Comparison of ENCODE assay signal across 28 cellular contexts in the genomic region with DNA sequence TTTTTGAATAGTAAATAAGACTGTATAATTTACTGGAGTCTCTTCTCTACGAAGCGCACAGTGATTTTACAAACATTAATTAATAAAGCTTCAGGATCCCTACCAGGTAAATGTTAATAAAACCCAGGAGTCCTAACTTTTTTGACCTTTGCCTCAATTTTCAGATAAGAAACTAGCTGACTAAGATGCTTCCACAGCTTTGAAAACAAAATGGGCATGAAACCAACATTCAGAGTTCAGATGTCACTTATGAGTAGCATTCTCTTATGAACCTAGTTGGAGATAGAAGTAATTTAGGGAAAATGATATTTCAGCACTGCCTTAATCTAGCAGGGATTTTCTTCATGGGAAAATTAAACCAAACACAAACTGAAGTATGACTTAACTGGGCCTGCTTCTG.
"Had no signal": no experiment of that assay in that cellular context is flagged by ENCODE, and none has a peak within 500 bp of the region (broad histone marks: within the 10 kb centered on the region; RNA-seq: fewer than 3 reads in every experiment).

No MANE protein-coding gene starts in this region.

- DNase-seq: naive thymus-derived CD8-positive, alpha-beta T cell; nephron progenitor cell; nucleus accumbens; pancreas; posterior cingulate gyrus; psoas muscle; right cardiac atrium; stimulated activated CD4-positive, alpha-beta T cell treated with anti-CD3 and anti-CD28 coated beads, Interleukin-15, amount 100 ng/mL, for 24 hours; stimulated activated CD4-positive, alpha-beta T cell treated with anti-CD3 and anti-CD28 coated beads, Interleukin-2, amount 100 ng/mL, for 24 hours; stimulated activated CD4-positive, alpha-beta T cell treated with anti-CD3 and anti-CD28 coated beads, Interleukin-2, amount 100 ng/mL, for 48 hours; stimulated activated CD4-positive, alpha-beta T cell treated with anti-CD3 and anti-CD28 coated beads, Interleukin-4, amount 100 ng/mL, for 24 hours; stimulated activated naive B cell treated with anti-CD40 and anti-IgM and Interleukin-4, amounts not matched to agents 10 μg/mL and 1 μg/mL and 100 μg/mL, for 72 hours; stimulated activated naive CD4-positive, alpha-beta T cell treated with Interleukin-2 at 50 U/mL for 16 hours; stomach; thyroid gland; trophoblast cell; upper lobe of left lung had no signal

- ATAC-seq: naive thymus-derived CD8-positive, alpha-beta T cell; natural killer cell treated with Interleukin-12 subunit alpha and Interleukin-12 subunit beta and Interleukin-15 and Interleukin-18, amount 100 ng/mL, for 72 hours; pancreas; psoas muscle; right cardiac atrium; sciatic nerve; stimulated activated effector memory CD8-positive, alpha-beta T cell treated with anti-CD3 and anti-CD28 coated beads, Interleukin-12 subunit alpha, Interleukin-12 subunit beta, amount 100 ng/mL, for 72 hours; stimulated activated naive B cell treated with anti-CD40 and anti-IgM and Interleukin-4, amounts not matched to agents 10 μg/mL and 1 μg/mL and 100 μg/mL, for 72 hours had no signal

- H3K27ac ChIP-seq: neutrophil, pancreas, psoas muscle, skin epidermis, stomach, thoracic aorta, thyroid gland, tibial nerve, upper lobe of left lung, vagina had no signal

- H3K36me3 Mint-ChIP-seq: stimulated activated effector memory CD8-positive, alpha-beta T cell treated with anti-CD3 and anti-CD28 coated beads, Interleukin-12 subunit alpha, Interleukin-12 subunit beta, amount 100 ng/mL, for 72 hours had no signal

- H3K27me3 ChIP-seq: neutrophil, pancreas, stomach, thyroid gland, tibial nerve, upper lobe of left lung, vagina had no signal

- H3K4me1 ChIP-seq: pancreas, psoas muscle, stomach, thyroid gland, tibial nerve, upper lobe of left lung, vagina had no signal

- H3K36me3 ChIP-seq: neutrophil, pancreas, stomach, thoracic aorta, thyroid gland, tibial nerve, upper lobe of left lung, vagina had no signal

- FAIRE-seq: pancreas, urothelium cell line had no signal

- H3K27ac Mint-ChIP-seq: naive thymus-derived CD8-positive, alpha-beta T cell; natural killer cell treated with Interleukin-12 subunit alpha and Interleukin-12 subunit beta and Interleukin-15 and Interleukin-18, amount 100 ng/mL, for 72 hours; nephron progenitor cell; progenitor cell of endocrine pancreas; stimulated activated effector memory CD8-positive, alpha-beta T cell treated with anti-CD3 and anti-CD28 coated beads, Interleukin-12 subunit alpha, Interleukin-12 subunit beta, amount 100 ng/mL, for 72 hours; stimulated activated naive B cell treated with anti-CD40 and anti-IgM and Interleukin-4, amounts not matched to agents 10 μg/mL and 1 μg/mL and 100 μg/mL, for 72 hours; stimulated activated naive CD8-positive, alpha-beta T cell treated with anti-CD3 and anti-CD28 coated beads, Interleukin-15, Interleukin-2, amounts not matched to agents 100 ng/mL and 50 ng/mL, for 24 hours had no signal

- H3K9me3 ChIP-seq: neutrophil, pancreas, psoas muscle, thoracic aorta, thyroid gland, upper lobe of left lung, vagina had no signal

- H3K4me3 ChIP-seq: pancreas, psoas muscle, skin epidermis, stomach, thoracic aorta, thyroid gland, tibial nerve, upper lobe of left lung, vagina had no signal
